ENCODE assay signal across 8 cellular contexts in genomic region chr9:120877276-120878034, GRCh38. TPM values are rescaled to one million over a fixed set of nuclear protein-coding genes. Genes with fewer than 3 reads are reported as not detected.
DNase-seq lines count a peak whose midpoint lies in the region; ATAC-seq lines count a peak whose summit lies in the region.

No MANE protein-coding gene starts in this region.

- no peaks in the 10 kb centered on the region for H3K9me3 Mint-ChIP-seq in CD4-positive, CD25-positive, alpha-beta regulatory T cell

- peaks cover 3% of the 10 kb centered on the region for H3K36me3 Mint-ChIP-seq in CD4-positive, CD25-positive, alpha-beta regulatory T cell

- peak overlapping the region; percentile 95 to 98 (median 96) for H3K27ac Mint-ChIP-seq in CD4-positive, CD25-positive, alpha-beta regulatory T cell

- peak; percentile 40 to 52 for ATAC-seq in CD4-positive, CD25-positive, alpha-beta regulatory T cell (ENCODE audit: low read depth in 2 of 2)
- ATAC-seq in GM19351 (IDR thresholded peaks at IDR 0.05; ENCODE audit: unreplicated experiment) = peak; percentile 41
- ATAC-seq in HG03571 (IDR thresholded peaks at IDR 0.05; ENCODE audit: unreplicated experiment) = peak; percentile 38

- peaks cover 25% of the 10 kb centered on the region for H3K36me3 ChIP-seq in CD4-positive, CD25-positive, alpha-beta regulatory T cell (ENCODE audit: control insufficient read depth, insufficient read depth, low read length)
- peaks cover 0 to 3% of the 10 kb centered on the region in 2 donors for H3K36me3 ChIP-seq in esophagus (ENCODE audit: control insufficient read depth in 2 of 2, insufficient read depth in 2 of 2, low read length in 1 of 2)
- peaks cover 7% of the 10 kb centered on the region for H3K36me3 ChIP-seq in mucosa of stomach (ENCODE audit: control insufficient read depth, insufficient read depth, low read length)

- peak; percentile 63 to 81 (median 64) for DNase-seq in CD4-positive, CD25-positive, alpha-beta regulatory T cell
- peak; percentile 68 to 84 for DNase-seq in NOMO-1 (lab: John Stamatoyannopoulos, UW; ENCODE audit: unreplicated experiment in 2 of 2)
- DNase-seq in activated T-cell treated with anti-CD3 and anti-CD28 coated beads for 48 hours (ENCODE audit: low read depth) = peak; percentile 78
- peak in 46 of 49 donors; percentile 20 to 91 (median 56) for DNase-seq in substantia nigra (lab: John Stamatoyannopoulos, UW)

- peaks cover 40 to 85% (median 67%) of the 10 kb centered on the region in 4 donors for H3K4me1 Mint-ChIP-seq in CD4-positive, CD25-positive, alpha-beta regulatory T cell

- peak overlapping the region; percentile 94 for H3K27ac ChIP-seq in CD4-positive, CD25-positive, alpha-beta regulatory T cell (ENCODE audit: insufficient read depth, low read length, poor library complexity, severe bottlenecking)
- peak overlapping the region; percentile 96 to 98 for H3K27ac ChIP-seq in esophagus (ENCODE audit: low read depth in 2 of 2, low read length in 1 of 2)
- peak overlapping the region; percentile 90 for H3K27ac ChIP-seq in substantia nigra (ENCODE audit: low read depth, low read length, poor library complexity, severe bottlenecking)

- 1 to 2% methylated on average over 39 to 63 of the region's 63 CpGs for WGBS in esophagus, 2 donors

- H3K4me3 ChIP-seq in CD4-positive, CD25-positive, alpha-beta regulatory T cell (ENCODE audit: low read depth, low read length) = peak overlapping the region; percentile 94
- H3K4me3 ChIP-seq in esophagus (ENCODE audit: low read depth in 1 of 2, low read length in 2 of 2) = peak overlapping the region; percentile 61 to 65
- H3K4me3 ChIP-seq in mucosa of stomach (ENCODE audit: low read length) = peak overlapping the region; percentile 47

- H3K27me3 Mint-ChIP-seq in CD4-positive, CD25-positive, alpha-beta regulatory T cell = no peaks in the 10 kb centered on the region

- peaks cover 80% of the 10 kb centered on the region for H3K4me1 ChIP-seq in CD4-positive, CD25-positive, alpha-beta regulatory T cell (ENCODE audit: control insufficient read depth, insufficient read depth, low read length, poor library complexity, severe bottlenecking)
- H3K4me1 ChIP-seq in esophagus (ENCODE audit: control insufficient read depth in 2 of 2, insufficient read depth in 2 of 2, low read length in 1 of 2) (peaks cover 3 to 17% of the 10 kb centered on the region in 2 donors), mucosa of stomach (ENCODE audit: control insufficient read depth, insufficient read depth, low read length) (peaks cover 10% of the 10 kb centered on the region)

- H3K27me3 ChIP-seq in CD4-positive, CD25-positive, alpha-beta regulatory T cell (ENCODE audit: control insufficient read depth, insufficient read depth, low read length) = no peaks in the 10 kb centered on the region
- H3K27me3 ChIP-seq in esophagus (ENCODE audit: control insufficient read depth in 1 of 2, insufficient read depth in 2 of 2, low read length in 2 of 2) = no peaks in the 10 kb centered on the region
- H3K27me3 ChIP-seq in mucosa of stomach (ENCODE audit: control insufficient read depth, insufficient read depth, low read length) = no peaks in the 10 kb centered on the region

- H3K4me3 Mint-ChIP-seq in CD4-positive, CD25-positive, alpha-beta regulatory T cell = peak overlapping the region; percentile 96 to 99 (median 98)

- peak overlapping the region; percentile 53 for H3K9ac ChIP-seq in mucosa of stomach (ENCODE audit: low read length)

- no peaks in the 10 kb centered on the region for H3K9me3 ChIP-seq in CD4-positive, CD25-positive, alpha-beta regulatory T cell (ENCODE audit: control insufficient read depth in 2 of 2, low read length in 2 of 2)
- H3K9me3 ChIP-seq in esophagus (ENCODE audit: control insufficient read depth in 2 of 2, insufficient read depth in 1 of 2, low read depth in 1 of 2, low read length in 1 of 2) (no peaks in the 10 kb centered on the region), mucosa of stomach (ENCODE audit: control insufficient read depth, low read length) (no peaks in the 10 kb centered on the region)

RNA-seq across cellular contexts. Expression of gene PHF19, which starts 0.5 kb away (rescaled TPM):
- 149 TPM for total RNA-seq in CD4-positive, CD25-positive, alpha-beta regulatory T cell
- 10 to 100 TPM; 21.4 to 43.2 (median 31.9) TPM for polyA plus RNA-seq in CD4-positive, CD25-positive, alpha-beta regulatory T cell
- 10 to 100 TPM; 22.3 to 28.8 TPM for polyA plus RNA-seq in esophagus

RNA-seq across cellular contexts. Expression of gene PSMD5, which starts 34.7 kb away (rescaled TPM):
- 44.0 TPM for total RNA-seq in CD4-positive, CD25-positive, alpha-beta regulatory T cell
- polyA plus RNA-seq in CD4-positive, CD25-positive, alpha-beta regulatory T cell = 10 to 100 TPM; 27.0 to 34.5 (median 29.9) TPM
- polyA plus RNA-seq in esophagus = 10 to 100 TPM; 12.1 to 15.8 TPM

RNA-seq across cellular contexts. Expression of gene TRAF1, which starts 49.1 kb away (rescaled TPM):
- total RNA-seq in CD4-positive, CD25-positive, alpha-beta regulatory T cell = 167 TPM
- polyA plus RNA-seq in CD4-positive, CD25-positive, alpha-beta regulatory T cell = 10 to 100 TPM; 13.5 to 18.7 (median 16.5) TPM
- polyA plus RNA-seq in esophagus = 1 to 10 TPM; 2.7 to 6.1 TPM

Comparison
In these comparisons a context has a peak if more than half of its experiments do, and no peak if none do; other contexts are left out.
1. Peak in every context shown above with its lines: DNase-seq, ATAC-seq, H3K4me3 ChIP-seq and H3K27ac ChIP-seq.